In the genomic region with DNA sequence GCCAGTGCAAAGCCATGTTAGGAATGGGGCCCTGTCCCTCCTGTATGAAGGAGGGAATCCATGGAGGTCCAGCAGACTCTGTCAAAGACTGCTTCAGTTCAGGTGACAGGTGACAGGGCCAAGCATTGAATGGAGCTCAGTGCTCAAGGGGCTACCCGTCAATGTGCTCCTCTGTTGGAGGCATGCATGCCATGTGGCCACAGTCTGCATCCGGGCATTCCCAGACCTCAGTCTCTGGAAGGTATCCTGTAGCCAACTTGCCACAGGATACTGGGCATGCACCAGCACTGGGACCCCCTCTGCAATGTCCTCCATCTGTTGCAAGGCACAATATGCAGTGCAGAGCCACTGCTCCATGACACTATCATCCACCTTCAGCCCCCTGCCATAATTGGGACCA, we compare ENCODE assay signal across 9 cellular contexts.
"Had no signal": no experiment of that assay in that cellular context is flagged by ENCODE, and none has a peak within 500 bp of the region (broad histone marks: within the 10 kb centered on the region; RNA-seq: fewer than 3 reads in every experiment).

No MANE protein-coding gene starts in this region.

- H3K4me1 ChIP-seq: HAP-1 had no signal

- FAIRE-seq: HTR-8/SVneo, K562 had no signal

- ATAC-seq: HCT116, K562 had no signal

- H3K9me3 ChIP-seq: HAP-1 had no signal

- DNase-seq: GM23248, H7, HFFc6, IMR-90, KG1 had no signal

- H3K4me3 ChIP-seq: GM23248, HAP-1, K562 had no signal

- H3K36me3 ChIP-seq: HAP-1 had no signal

- H3K9ac ChIP-seq: GM23248 had no signal

- H2AFZ ChIP-seq: GM23248 had no signal

- H3K27ac ChIP-seq: GM23248 had no signal
